19 cellular contexts compared by ENCODE assay signal in the genomic region with DNA sequence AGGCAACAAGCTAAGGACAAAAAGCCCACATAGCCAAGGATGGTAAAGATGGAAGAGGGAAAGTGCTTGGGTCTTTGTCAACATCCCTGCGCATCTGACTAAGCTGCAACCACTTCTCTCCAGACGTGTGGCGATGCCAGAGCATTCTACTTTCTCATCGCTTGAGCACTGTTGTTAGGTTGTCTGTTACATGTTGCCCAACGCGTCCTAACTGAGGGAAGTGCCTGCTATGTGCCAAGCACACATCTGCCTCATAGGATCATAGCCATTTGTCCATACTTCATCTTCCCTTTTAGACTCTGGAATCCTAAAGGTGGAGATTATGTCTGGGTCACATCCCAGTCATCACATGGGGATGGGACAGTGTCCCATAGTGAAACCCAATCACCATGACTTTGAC.
DNase-seq lines count a peak whose midpoint lies in the region; ATAC-seq, FAIRE-seq and TF ChIP-seq lines count a peak whose summit lies in the region.
"Had no signal": no experiment of that assay in that cellular context is flagged by ENCODE, and none has a peak within 500 bp of the region (broad histone marks: within the 10 kb centered on the region; RNA-seq: fewer than 3 reads in every experiment).

No MANE protein-coding gene starts in this region.

- H3K4me3 Mint-ChIP-seq in natural killer cell = no peak overlapping the region
- H3K4me3 Mint-ChIP-seq: CD4-positive, alpha-beta memory T cell; H9 had no signal

- no peaks in the 10 kb centered on the region for H3K9me3 ChIP-seq in A673 (ENCODE audit: low read depth, low read length, poor library complexity, severe bottlenecking)
- no peaks in the 10 kb centered on the region for H3K9me3 ChIP-seq in BLaER1
- H3K9me3 ChIP-seq: BE2C had no signal

- H3K4me2 ChIP-seq in BLaER1 = peak overlapping the region; percentile 17; the same call in 1 of the 2 replicates

- DNase-seq in A673 (ENCODE audit: low spot score) = peak; percentile 98
- no peak for DNase-seq in bronchial epithelial cell (ENCODE audit: low read depth)
- DNase-seq in mesenteric fat pad (ENCODE audit: low spot score) = peak; percentile 12
- no peak for DNase-seq in natural killer cell
- DNase-seq in GM20000 (ENCODE audit: low spot score) = no peak
- DNase-seq: BE2C; C1 segment of cervical spinal cord; Calu3; CD4-positive, alpha-beta memory T cell; COR-L47; DMS53; GF-D8; GM23248; H9 had no signal

- H3K9ac ChIP-seq in BLaER1 = no peak overlapping the region
- H3K9ac ChIP-seq: GM23248 had no signal

- no peak overlapping the region for H3K4me3 ChIP-seq in A673 (ENCODE audit: low read depth, low read length, poor library complexity, severe bottlenecking)
- no peak overlapping the region for H3K4me3 ChIP-seq in BLaER1
- no peak overlapping the region for H3K4me3 ChIP-seq in bronchial epithelial cell (ENCODE audit: low read depth, low read length)
- H3K4me3 ChIP-seq: GM23248 had no signal

- peaks cover 3 to 4% of the 10 kb centered on the region in 2 donors for H3K9me3 Mint-ChIP-seq in natural killer cell
- H3K9me3 Mint-ChIP-seq: H9 had no signal

- H3K27ac ChIP-seq in A673 (ENCODE audit: low read depth, low read length, poor library complexity, severe bottlenecking) (peak overlapping the region; percentile 100), BLaER1 (no peak overlapping the region)
- H3K27ac ChIP-seq: GM23248 had no signal

- H3K4me1 ChIP-seq in A673 (ENCODE audit: insufficient read depth, low read length, poor library complexity, severe bottlenecking) (peaks cover 72% of the 10 kb centered on the region), BLaER1 (peaks cover 6% of the 10 kb centered on the region; the same call in 1 of the 2 replicates)
- H3K4me1 ChIP-seq: BE2C had no signal

- no peak for TF ChIP-seq CTCF in A673 (conservative IDR thresholded peaks at IDR 0.05; ENCODE audit: low read depth, low read length)
- TF ChIP-seq CTCF in bronchial epithelial cell (IDR thresholded peaks at IDR 0.05; ENCODE audit: insufficient read depth, low read length, severe bottlenecking) = no peak
- TF ChIP-seq CTCF in natural killer cell (IDR thresholded peaks at IDR 0.05) = no peak
- no peak for TF ChIP-seq CTCF in GM20000 (IDR thresholded peaks at IDR 0.05; ENCODE audit: extremely low read depth, missing control alignments)

- BruUV-seq in A673 (replicated peaks; lab: Mats Ljungman, UMichigan) = no TSS peak

- no peaks in the 10 kb centered on the region for H4K20me1 ChIP-seq in BLaER1

- ATAC-seq in HG03108 (IDR thresholded peaks at IDR 0.05; ENCODE audit: unreplicated experiment) = no peak
- ATAC-seq in natural killer cell = no peak
- ATAC-seq: HCT116 had no signal

- H3K36me3 ChIP-seq in A673 (ENCODE audit: insufficient read depth, low read length, poor library complexity, severe bottlenecking) (no peaks in the 10 kb centered on the region), BLaER1 (no peaks in the 10 kb centered on the region), bronchial epithelial cell (ENCODE audit: control insufficient read depth, insufficient read depth, low read length) (no peaks in the 10 kb centered on the region)
- H3K36me3 ChIP-seq: BE2C had no signal

- intact Hi-C loops in A673 (cut with micrococcal nuclease; ENCODE audit: unreplicated experiment) = loop anchor here (2.0 to 10.0 kb wide), 5 partner anchors 86 to 1268 kb away; no protein-coding TSS in a partner anchor
- intact Hi-C loops in natural killer cell (cut with micrococcal nuclease) = no loop called here

- H3K36me3 Mint-ChIP-seq in natural killer cell = no peaks in the 10 kb centered on the region

- CTCF ChIA-PET in A673 (lab: Charles Lee) = interaction anchor here (1.4 kb wide), 1 partner anchor 122 kb away, joined by 15 read pairs; no protein-coding TSS in a partner anchor

- no peak overlapping the region for H3K27ac Mint-ChIP-seq in natural killer cell
- H3K27ac Mint-ChIP-seq: CD4-positive, alpha-beta memory T cell had no signal

- no peaks in the 10 kb centered on the region for H3K4me1 Mint-ChIP-seq in natural killer cell
- H3K4me1 Mint-ChIP-seq: CD4-positive, alpha-beta memory T cell had no signal

- peaks cover 11 to 15% of the 10 kb centered on the region in 2 donors for H3K27me3 Mint-ChIP-seq in natural killer cell (ENCODE audit: low read depth in 2 of 2)

- peak; percentile 68 for FAIRE-seq in bronchial epithelial cell (lab: Jason Lieb, UNC)
- FAIRE-seq: GM12891, GM18507 had no signal

- H3K27me3 ChIP-seq in A673 (replicated peaks; ENCODE audit: insufficient read depth, low read depth, low read length, poor library complexity) (no peaks in the 10 kb centered on the region), BLaER1 (no peaks in the 10 kb centered on the region), bronchial epithelial cell (ENCODE audit: control insufficient read depth, insufficient read depth, low read length) (no peaks in the 10 kb centered on the region)
- H3K27me3 ChIP-seq: BE2C had no signal

- POLR2A ChIA-PET in A673 (lab: Charles Lee; ENCODE audit: low non-redundant PET) = interaction anchor here (0.7 kb wide), 1 partner anchor 16 kb away, joined by 3 read pairs; no protein-coding TSS in a partner anchor

Comparison
In these comparisons a context has a peak if more than half of its experiments do, and no peak if none do; other contexts are left out.
1. DNase-seq: peak in A673 (single experiment) and mesenteric fat pad (single experiment); none in bronchial epithelial cell (single experiment), natural killer cell (single experiment) and GM20000 (single experiment).